In genomic region chr1:157315544-157315943, GRCh38 we compare ENCODE assay signal across 17 cellular contexts.
A peak's percentile ranks its signal among the peaks of the same experiment; 100 is the strongest.
DNase-seq lines count a peak whose midpoint lies in the region.
"Had no signal": no experiment of that assay in that cellular context is flagged by ENCODE, and none has a peak within 500 bp of the region (broad histone marks: within the 10 kb centered on the region; RNA-seq: fewer than 3 reads in every experiment).

No MANE protein-coding gene starts in this region.

- peaks cover 0 to 1% of the 10 kb centered on the region in 2 donors for H3K4me1 ChIP-seq in neuronal stem cell (ENCODE audit: control insufficient read depth in 2 of 2, insufficient read depth in 1 of 2, low read depth in 1 of 2, low read length in 2 of 2)

- H4K91ac ChIP-seq in neuronal stem cell (ENCODE audit: low read depth, low read length, poor library complexity): no peak overlapping the region

- no peak overlapping the region for H2BK12ac ChIP-seq in neuronal stem cell (ENCODE audit: low read length)

- no peak overlapping the region for H3K4ac ChIP-seq in neuronal stem cell (ENCODE audit: low read length)

- no peak overlapping the region for H3K27ac ChIP-seq in neuronal stem cell (replicated peaks; ENCODE audit: low read length)
- H3K27ac ChIP-seq: 22Rv1, C4-2B had no signal

- DNase-seq in DMS53 (lab: John Stamatoyannopoulos, UW) (peak; percentile 65), DMS53 treated with DMSO at 0.1 percent for 48 hours (lab: John Stamatoyannopoulos, UW; ENCODE audit: unreplicated experiment) (no peak), NCI-H187 treated with DMSO at 0.1 percent for 48 hours (lab: John Stamatoyannopoulos, UW) (peak; percentile 89), NCI-H69 (lab: John Stamatoyannopoulos, UW) (peak; percentile 25), neuronal stem cell (ENCODE audit: low spot score) (no peak), CD1c-positive myeloid dendritic cell (ENCODE audit: extremely low spot score) (no peak), NCI-H1436 (lab: John Stamatoyannopoulos, UW) (no peak)
- no peak for DNase-seq in activated CD4-positive, alpha-beta T cell treated with anti-CD3 and anti-CD28 coated beads for 1 hour
- DNase-seq: AML-193, HCEC 1CT, NCI-H1092 treated with DMSO at 0.1 percent for 48 hours, NCI-H226, NCI-H774, T1000 had no signal

- no peaks in the 10 kb centered on the region for H3K27me3 ChIP-seq in neuronal stem cell (ENCODE audit: control insufficient read depth in 3 of 3, insufficient read depth in 3 of 3, low read depth in 1 of 3, low read length in 3 of 3)

- H3K4me2 ChIP-seq in neuronal stem cell (ENCODE audit: insufficient read depth, low read length, poor library complexity, severe bottlenecking): no peak overlapping the region
- H3K4me2 ChIP-seq: GM23338 had no signal

- no peak overlapping the region for H3K18ac ChIP-seq in neuronal stem cell (ENCODE audit: low read length)

- H2BK15ac ChIP-seq in neuronal stem cell (ENCODE audit: low read length): no peak overlapping the region

- H3K9ac ChIP-seq in neuronal stem cell (ENCODE audit: low read depth, low read length, poor library complexity): no peak overlapping the region

- peaks cover 0 to 2% of the 10 kb centered on the region in 2 donors for H3K9me3 ChIP-seq in neuronal stem cell (replicated peaks in 1 of 2; ENCODE audit: control insufficient read depth in 2 of 2, insufficient read depth in 1 of 2, low read depth in 1 of 2, low read length in 2 of 2)

- no peak overlapping the region for H4K8ac ChIP-seq in neuronal stem cell (ENCODE audit: low read depth, low read length)

- no peak overlapping the region for H2AFZ ChIP-seq in neuronal stem cell (ENCODE audit: low read length)
- H2AFZ ChIP-seq: GM23338 had no signal

- WGBS in neuronal stem cell (ENCODE audit: extremely low coverage in 2 of 2, insufficient read length in 2 of 2, insufficient replicate concordance in 1 of 2), 2 donors: no CpG with 5 or more reads among the region's 2 CpGs

- no peaks in the 10 kb centered on the region for H3K79me1 ChIP-seq in neuronal stem cell (ENCODE audit: low read depth, low read length)

- H3K4me3 ChIP-seq in neuronal stem cell (ENCODE audit: low read length in 2 of 2): no peak overlapping the region
- H3K4me3 ChIP-seq: GM23338 had no signal

- H3K36me3 ChIP-seq in neuronal stem cell (replicated peaks in 1 of 2; ENCODE audit: control insufficient read depth in 2 of 2, insufficient read depth in 2 of 2, low read length in 2 of 2): no peaks in the 10 kb centered on the region

- peak overlapping the region; percentile 38 for H3K14ac ChIP-seq in neuronal stem cell (ENCODE audit: low read length)

- no peak overlapping the region for H2BK5ac ChIP-seq in neuronal stem cell (ENCODE audit: low read length)

- no peak overlapping the region for H2AK5ac ChIP-seq in neuronal stem cell (ENCODE audit: low read depth, low read length)

- H3K23ac ChIP-seq in neuronal stem cell (ENCODE audit: low read depth, low read length, poor library complexity): no peak overlapping the region

- H2BK120ac ChIP-seq in neuronal stem cell (ENCODE audit: low read depth, low read length): peak overlapping the region; percentile 67

Comparison
In these comparisons a context has a peak if more than half of its experiments do, and no peak if none do; other contexts are left out.
1. DNase-seq: peak in DMS53 (single experiment), NCI-H187 treated with DMSO at 0.1 percent for 48 hours (single experiment) and NCI-H69 (single experiment); none in DMS53 treated with DMSO at 0.1 percent for 48 hours (single experiment), neuronal stem cell (single experiment), activated CD4-positive, alpha-beta T cell treated with anti-CD3 and anti-CD28 coated beads for 1 hour (single experiment), CD1c-positive myeloid dendritic cell (single experiment) and NCI-H1436 (single experiment).